Comparison of ENCODE assay signal across 8 cellular contexts in the genomic region with DNA sequence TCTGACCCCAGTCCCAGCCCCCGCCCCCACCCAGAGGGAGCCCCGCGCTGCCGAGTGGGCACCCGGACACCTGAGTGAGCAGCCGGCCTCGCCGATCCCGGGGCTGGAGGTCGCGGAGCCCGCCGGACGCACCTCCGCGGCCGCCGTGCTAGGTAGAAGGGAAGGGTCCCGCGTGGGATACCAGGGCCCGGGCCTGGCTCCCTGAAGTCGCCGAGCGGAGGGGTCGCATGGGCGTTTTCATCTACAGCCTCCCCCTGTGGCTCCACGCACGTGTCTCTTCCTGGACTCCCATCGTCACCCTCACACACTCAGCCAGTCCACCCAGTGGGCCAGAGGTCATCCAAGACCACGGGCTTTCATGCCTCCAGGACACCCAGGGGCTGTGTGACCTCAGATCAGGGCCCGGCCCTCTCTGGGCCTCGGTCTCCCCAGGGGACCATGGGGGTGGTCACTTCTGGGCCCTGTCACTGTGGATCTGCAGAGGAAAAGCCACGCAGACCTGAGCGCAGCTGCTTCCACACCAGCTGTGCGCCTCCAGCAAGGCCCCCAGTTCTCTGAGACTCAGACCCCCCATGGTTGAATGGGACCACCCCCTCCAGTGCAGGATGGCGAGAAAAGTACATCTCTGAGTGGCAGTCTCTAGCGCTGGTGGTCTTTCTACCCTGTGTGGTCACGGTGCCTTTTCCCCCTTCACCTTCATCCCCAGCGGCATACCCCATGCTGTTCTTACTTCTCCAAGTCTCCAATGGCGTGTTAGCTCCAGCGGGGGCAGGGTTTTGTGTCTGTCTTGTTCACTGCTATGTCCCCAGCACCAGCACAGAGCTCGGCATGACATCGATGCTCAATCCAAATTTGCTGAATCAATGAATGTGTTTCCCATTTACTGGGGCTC. TPM values are rescaled to one million over a fixed set of nuclear protein-coding genes. Genes with fewer than 3 reads are reported as not detected.
DNase-seq lines count a peak whose midpoint lies in the region; ATAC-seq and TF ChIP-seq lines count a peak whose summit lies in the region.

No MANE protein-coding gene starts in this region.

- H3K27me3 ChIP-seq in Karpas-422 (ENCODE audit: low read length) (no peaks in the 10 kb centered on the region), foreskin keratinocyte (peaks cover 12% of the 10 kb centered on the region)

- H3K79me2 ChIP-seq in Karpas-422 (ENCODE audit: low read length): no peaks in the 10 kb centered on the region

- H3K4me3 Mint-ChIP-seq in chondrocyte (ENCODE audit: unreplicated experiment): peak overlapping the region; percentile 80

- H3K36me3 ChIP-seq in Karpas-422 (ENCODE audit: insufficient read depth, low read length): no peaks in the 10 kb centered on the region
- no peaks in the 10 kb centered on the region for H3K36me3 ChIP-seq in mesodermal cell (ENCODE audit: control insufficient read depth, insufficient read depth, low read length)

- H3K27ac ChIP-seq in Karpas-422 (ENCODE audit: low read length) (no peak overlapping the region), mesodermal cell (ENCODE audit: low read depth, low read length, severe bottlenecking) (no peak overlapping the region), foreskin keratinocyte (no peak overlapping the region)

- no peaks in the 10 kb centered on the region for H3K9me2 ChIP-seq in Karpas-422 (replicated peaks; ENCODE audit: insufficient read depth, low read length)

- no peak overlapping the region for H3K27ac Mint-ChIP-seq in chondrocyte (ENCODE audit: unreplicated experiment)

- H3K36me3 Mint-ChIP-seq in chondrocyte (ENCODE audit: low read depth): no peaks in the 10 kb centered on the region

- DNase-seq in AG04449 (ENCODE audit: low read depth, low spot score): no peak
- DNase-seq in Karpas-422: peak; percentile 62
- peak; percentile 86 for DNase-seq in chondrocyte (ENCODE audit: low spot score)
- no peak for DNase-seq in foreskin keratinocyte

- TF ChIP-seq CTCF in AG04449 (IDR thresholded peaks at IDR 0.05; ENCODE audit: insufficient read depth, low read length, missing control alignments) (no peak), chondrocyte (IDR thresholded peaks at IDR 0.05) (no peak), foreskin keratinocyte (conservative IDR thresholded peaks at IDR 0.05) (no peak)

- no peak overlapping the region for H3K4me2 ChIP-seq in Karpas-422 (ENCODE audit: low read depth, low read length, poor library complexity, severe bottlenecking)

- no peak for ATAC-seq in GM19023 (IDR thresholded peaks at IDR 0.05; ENCODE audit: unreplicated experiment)
- ATAC-seq in foreskin keratinocyte: no peak
- ATAC-seq in GM21529 (IDR thresholded peaks at IDR 0.05; ENCODE audit: unreplicated experiment): no peak
- no peak for ATAC-seq in HG02678 (IDR thresholded peaks at IDR 0.05; ENCODE audit: unreplicated experiment)

- 20% methylated on average over 30 to 36 of the region's 43 CpGs for WGBS in mesodermal cell (ENCODE audit: insufficient coverage in 2 of 2), 2 experiments

- H3K9me3 ChIP-seq in Karpas-422 (ENCODE audit: low read length): no peaks in the 10 kb centered on the region
- no peaks in the 10 kb centered on the region for H3K9me3 ChIP-seq in mesodermal cell (ENCODE audit: control insufficient read depth, low read length)

- H3K4me1 ChIP-seq in Karpas-422 (ENCODE audit: low read length) (no peaks in the 10 kb centered on the region), mesodermal cell (ENCODE audit: control insufficient read depth, insufficient read depth, low read length, poor library complexity, severe bottlenecking) (peaks cover 32% of the 10 kb centered on the region), foreskin keratinocyte (peaks cover 5% of the 10 kb centered on the region)

- POLR2A ChIA-PET in AG04449 (lab: Yijun Ruan, JAX): interaction anchor here (0.5 kb wide), 1 partner anchor 94 kb away, joined by 3 read pairs; no protein-coding TSS in a partner anchor

- H3K9ac ChIP-seq in Karpas-422 (ENCODE audit: low read length): no peak overlapping the region

- no peaks in the 10 kb centered on the region for H3K27me3 Mint-ChIP-seq in chondrocyte (ENCODE audit: low read depth)

- 0 out of 2 replicates have a peak, but pooled peaks cover 5% of the 10 kb centered on the region for H4K20me1 ChIP-seq in Karpas-422 (ENCODE audit: insufficient read depth, low read depth, low read length)

- H3K9me3 Mint-ChIP-seq in chondrocyte (ENCODE audit: low read depth): no peaks in the 10 kb centered on the region

- H3K4me3 ChIP-seq in AG04449 (ENCODE audit: low read depth, low read length) (peak overlapping the region; percentile 54), Karpas-422 (ENCODE audit: low read length) (no peak overlapping the region), mesodermal cell (ENCODE audit: extremely low read depth, insufficient read depth, low read length, poor library complexity, severe bottlenecking) (peak overlapping the region; percentile 37)

- peaks cover 25% of the 10 kb centered on the region for H3K4me1 Mint-ChIP-seq in chondrocyte (ENCODE audit: low read depth)

- H2AFZ ChIP-seq in Karpas-422 (ENCODE audit: low read length): no peak overlapping the region

- CTCF ChIA-PET in AG04449 (lab: Yijun Ruan, JAX): interaction anchor here (2.1 to 8.6 kb wide), 6 partner anchors 14 to 189 kb away, joined by 8 to 1030 read pairs (median 104); a partner anchor contains a TSS

RNA-seq across cellular contexts. Expression of a gene that starts 0.6 kb away (rescaled TPM):
- 0.04 and 0.94 TPM in 2 replicates for total RNA-seq in Karpas-422 (2014; rRNA removed; shearing (Covaris generic); ENCODE audit: low replicate concordance)
- 46.8 to 69.3 TPM (median 47.3 TPM) in 3 replicates for total RNA-seq in chondrocyte
- polyA plus RNA-seq in mesodermal cell (2013, experiment 1 of 2): 80.5 TPM
- 64.9 TPM for polyA plus RNA-seq in mesodermal cell (2013, experiment 2 of 2)
- total RNA-seq in foreskin keratinocyte: 21.9 and 25.4 TPM in 2 replicates
- 7.4 and 10.8 TPM in 2 replicates for polyA plus RNA-seq in foreskin keratinocyte

Comparison
In these comparisons a context has a peak if more than half of its experiments do, and no peak if none do; other contexts are left out.
1. DNase-seq: peak in Karpas-422 (single experiment) and chondrocyte (single experiment); none in AG04449 (single experiment) and foreskin keratinocyte (0 of 2).
2. RNA of a gene that starts 0.6 kb away (total RNA-seq): 46.8 to 69.3 TPM in chondrocyte and 21.9 to 25.4 TPM in foreskin keratinocyte; 0.04 to 0.94 TPM in Karpas-422; every median in the first group is over 10 times any median in the second.